1 cellular context compared by ENCODE assay signal in genomic region chr4:141339386-141339785, GRCh38.
TF ChIP-seq lines count a peak whose summit lies in the region.

No MANE protein-coding gene starts in this region.

TF ChIP-seq in K562, 482 proteins besides CTCF, POLR2A, EP300 and RAD21 (continued from another document):
- no peak for TF ChIP-seq ZFP91 (CRISPR knock-in tag; IDR thresholded peaks at IDR 0.05)
- TF ChIP-seq PHB2 (IDR thresholded peaks at IDR 0.05; ENCODE audit: low read depth) = no peak
- TF ChIP-seq CHCHD3 (CRISPR knock-in tag; IDR thresholded peaks at IDR 0.05) = no peak
- no peak for TF ChIP-seq NR2F6 (CRISPR knock-in tag; IDR thresholded peaks at IDR 0.05)
- TF ChIP-seq TAF1 (IDR thresholded peaks at IDR 0.05; ENCODE audit: control insufficient read depth, extremely low read depth, insufficient read depth, low read length, severe bottlenecking) = no peak
- no peak for TF ChIP-seq KDM1A (IDR thresholded peaks at IDR 0.05)
- no peak for TF ChIP-seq ZNF408 (CRISPR knock-in tag; IDR thresholded peaks at IDR 0.05; ENCODE audit: low read depth)
- TF ChIP-seq SPI1 (IDR thresholded peaks at IDR 0.05; ENCODE audit: borderline replicate concordance, low read depth, low read length) = no peak
- TF ChIP-seq HNRNPUL1 (IDR thresholded peaks at IDR 0.05; ENCODE audit: low read length) = no peak
- no peak for TF ChIP-seq ZBTB2 (IDR thresholded peaks at IDR 0.05)
